1 cellular context compared by ENCODE assay signal in the genomic region with DNA sequence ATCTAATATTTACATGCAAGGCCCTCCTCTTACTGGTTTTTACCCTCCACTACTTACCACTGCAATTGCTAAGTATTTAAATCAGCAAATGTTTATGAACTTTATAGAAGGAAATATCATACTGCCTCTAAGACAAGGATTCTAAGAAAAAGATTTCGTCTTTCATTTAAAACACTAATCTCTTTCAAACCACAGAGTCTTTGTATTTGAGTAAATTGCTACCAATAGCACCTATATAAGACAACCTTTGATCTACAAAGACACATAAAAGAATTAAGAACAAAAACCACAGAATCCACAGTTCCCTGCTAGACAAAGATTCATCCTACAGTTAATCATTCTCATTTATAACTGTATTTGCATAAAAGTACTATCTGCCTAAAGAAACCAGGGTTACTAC.
A peak's percentile ranks its signal among the peaks of the same experiment; 100 is the strongest.
TF ChIP-seq lines count a peak whose summit lies in the region.

No MANE protein-coding gene starts in this region.

TF ChIP-seq in GM12878, 131 proteins besides CTCF, POLR2A, EP300 and RAD21:
- TF ChIP-seq HDAC2 (IDR thresholded peaks at IDR 0.05) (no peak), SPI1 (IDR thresholded peaks at IDR 0.05; ENCODE audit: borderline replicate concordance, insufficient read depth, low read depth, low read length) (no peak), BRCA1 (IDR thresholded peaks at IDR 0.05; ENCODE audit: low read depth, low read length) (no peak), NR2F1 (conservative IDR thresholded peaks at IDR 0.05) (0 out of 2 replicates have a peak, but pooled peaks have one; percentile 12), RUNX3 (IDR thresholded peaks at IDR 0.05; ENCODE audit: low read length) (peak; percentile 25; the same call in 1 of the 2 replicates), KAT2A (conservative IDR thresholded peaks at IDR 0.05; ENCODE audit: control insufficient read depth, low read depth, low read length) (no peak), RFX5 (IDR thresholded peaks at IDR 0.05; ENCODE audit: low read depth, low read length) (no peak), POU2F2 (IDR thresholded peaks at IDR 0.05; ENCODE audit: borderline replicate concordance, low read depth, low read length) (no peak)
TF ChIP-seq in GM12878: peak in this region for 2.
